ENCODE assay signal across 24 cellular contexts in the genomic region with DNA sequence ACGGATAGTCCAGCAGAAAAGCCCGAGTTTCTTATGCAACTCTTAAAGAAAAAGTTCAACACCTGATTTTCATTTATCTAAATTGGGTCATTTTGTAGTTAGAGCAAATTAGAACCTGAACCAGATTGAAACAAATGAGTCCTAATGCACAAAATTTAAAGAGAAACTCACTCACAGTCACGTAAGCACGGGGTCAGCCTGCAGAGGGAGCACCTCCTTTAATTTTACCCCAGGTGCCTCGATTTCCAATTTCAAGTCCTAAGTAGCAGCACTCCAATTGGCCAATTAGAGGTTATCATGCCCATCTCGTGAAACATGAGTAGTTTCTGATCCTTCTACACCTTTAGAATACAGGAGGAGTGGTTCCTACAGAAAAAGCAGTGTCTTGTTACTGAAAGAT.
DNase-seq lines count a peak whose midpoint lies in the region; ATAC-seq and TF ChIP-seq lines count a peak whose summit lies in the region.
"Had no signal": no experiment of that assay in that cellular context is flagged by ENCODE, and none has a peak within 500 bp of the region (broad histone marks: within the 10 kb centered on the region; RNA-seq: fewer than 3 reads in every experiment).

No MANE protein-coding gene starts in this region.

- H3K36me3 ChIP-seq in PC-9 (ENCODE audit: low read depth) (no peaks in the 10 kb centered on the region), H7 (replicated peaks; ENCODE audit: control insufficient read depth, insufficient read depth, low read length) (no peaks in the 10 kb centered on the region)
- H3K36me3 ChIP-seq: heart right ventricle, neutrophil had no signal

- POLR2A ChIA-PET in PC-9 (lab: Charles Lee; ENCODE audit: unreplicated experiment): no interaction called here

- H4K20me1 ChIP-seq in PC-9 (ENCODE audit: insufficient read depth): no peaks in the 10 kb centered on the region

- intact Hi-C loops in PC-9 (cut with micrococcal nuclease; ENCODE audit: unreplicated experiment) (no loop called here), left colon (cut with DNase I, micrococcal nuclease) (no loop called here)

- TF ChIP-seq CTCF in PC-9 (conservative IDR thresholded peaks at IDR 0.05): peak; percentile 24; the same call in 1 of the 2 replicates

- DNase-seq in ELR (ENCODE audit: low read depth): peak; percentile 32
- DNase-seq in KBM-7: peak; percentile 0
- no peak for DNase-seq in PC-9
- no peak for DNase-seq in left lobe of liver (ENCODE audit: low spot score)
- no peak for DNase-seq in RPMI8226
- no peak for DNase-seq in mucosa of gallbladder (ENCODE audit: low spot score)
- DNase-seq in H7: no peak
- no peak for DNase-seq in left colon
- DNase-seq: activated CD4-positive, alpha-beta T cell treated with anti-CD3 and anti-CD28 coated beads for 48 hours; activated naive CD4-positive, alpha-beta T cell treated with anti-CD3 and anti-CD28 coated beads, Interleukin-2, amount 50 U/mL, for 16 hours; anterior cingulate cortex; caudate nucleus; CD8-positive, alpha-beta T cell; heart right ventricle; immature natural killer cell; Kasumi-1; mucosa of descending colon; NCI-H1105 treated with DMSO at 0.1 percent for 48 hours; NCI-H2029 treated with DMSO at 0.1 percent for 48 hours; NCI-H446 treated with DMSO at 0.1 percent for 48 hours; psoas muscle had no signal

- BruUV-seq in PC-9 (replicated peaks; lab: Mats Ljungman, UMichigan): no TSS peak

- no peaks in the 10 kb centered on the region for H3K79me2 ChIP-seq in PC-9 (ENCODE audit: low read depth)

- H3K27me3 ChIP-seq in PC-9 (ENCODE audit: insufficient read depth, low read depth): no peaks in the 10 kb centered on the region
- no peaks in the 10 kb centered on the region for H3K27me3 ChIP-seq in H7 (ENCODE audit: control insufficient read depth, insufficient read depth, low read length)
- H3K27me3 ChIP-seq: heart right ventricle, neutrophil had no signal

- in situ Hi-C loops in KBM-7 (cut with MboI; ENCODE audit: low pct_unique_long_range_greater_than_20kb, low sequenced_read_pairs): no loop called here

- H3K9me2 ChIP-seq in PC-9 (ENCODE audit: insufficient read depth): no peaks in the 10 kb centered on the region

- H2AFZ ChIP-seq in PC-9: no peak overlapping the region; the same call in 1 of the 2 replicates

- no peak overlapping the region for H3K4me3 ChIP-seq in PC-9
- no peak overlapping the region for H3K4me3 ChIP-seq in H7 (ENCODE audit: insufficient read depth, low read depth, low read length)
- H3K4me3 ChIP-seq: heart right ventricle, mucosa of descending colon, psoas muscle had no signal

- H3K9me3 ChIP-seq in PC-9 (ENCODE audit: insufficient read depth, low read depth): no peaks in the 10 kb centered on the region
- H3K9me3 ChIP-seq: heart right ventricle, mucosa of descending colon, neutrophil, psoas muscle had no signal

- H3K27ac ChIP-seq in PC-9: no peak overlapping the region
- H3K27ac ChIP-seq: heart right ventricle, neutrophil, psoas muscle, RWPE1 had no signal

- no peaks in the 10 kb centered on the region for H3K4me1 ChIP-seq in PC-9 (replicated peaks; ENCODE audit: insufficient read depth)
- H3K4me1 ChIP-seq: heart right ventricle, psoas muscle had no signal

- CTCF ChIA-PET in PC-9 (lab: Charles Lee): no interaction called here

- ATAC-seq in left lobe of liver (peak; percentile 23), left colon (no peak)
- ATAC-seq: CD8-positive, alpha-beta T cell; heart right ventricle; mucosa of descending colon; psoas muscle; stimulated activated memory B cell treated with anti-CD40 and anti-IgM and Interleukin-4, amounts not matched to agents 10 μg/mL and 1 μg/mL and 100 μg/mL, for 72 hours had no signal

- no peaks in the 10 kb centered on the region for H3F3A ChIP-seq in PC-9 (ENCODE audit: insufficient read depth, low read depth)

- H3K4me2 ChIP-seq in PC-9: peak overlapping the region; percentile 23; the same call in 1 of the 2 replicates

Comparison
In these comparisons a context has a peak if more than half of its experiments do, and no peak if none do; other contexts are left out.
1. DNase-seq: peak in ELR (single experiment) and KBM-7 (single experiment); none in PC-9 (0 of 2), left lobe of liver (single experiment), RPMI8226 (single experiment), mucosa of gallbladder (single experiment), H7 (single experiment) and left colon (0 of 2).